ENCODE assay signal across 13 cellular contexts in genomic region chr1:175129182-175129581, GRCh38.
DNase-seq lines count a peak whose midpoint lies in the region; ATAC-seq and TF ChIP-seq lines count a peak whose summit lies in the region.
"Had no signal": no experiment of that assay in that cellular context is flagged by ENCODE, and none has a peak within 500 bp of the region (broad histone marks: within the 10 kb centered on the region; RNA-seq: fewer than 3 reads in every experiment).

No MANE protein-coding gene starts in this region.

- peak overlapping the region; percentile 37 for H2BK15ac ChIP-seq in mesendoderm (replicated peaks; ENCODE audit: low read depth)

- no peaks in the 10 kb centered on the region for H3K79me2 ChIP-seq in Karpas-422 (ENCODE audit: low read length)
- no peaks in the 10 kb centered on the region for H3K79me2 ChIP-seq in mesendoderm (ENCODE audit: control insufficient read depth, insufficient read depth, low read length)

- no peak overlapping the region for H3K4me2 ChIP-seq in Karpas-422 (ENCODE audit: low read depth, low read length, poor library complexity, severe bottlenecking)
- no peak overlapping the region for H3K4me2 ChIP-seq in mesendoderm (ENCODE audit: low read length)

- H3K23ac ChIP-seq in mesendoderm (ENCODE audit: low read length): no peak overlapping the region

- peak; percentile 54 for ATAC-seq in esophagus mucosa
- ATAC-seq in GM19035 (IDR thresholded peaks at IDR 0.05; ENCODE audit: unreplicated experiment): no peak
- ATAC-seq in psoas muscle: no peak
- ATAC-seq: activated CD8-positive, alpha-beta T cell treated with anti-CD3 and anti-CD28 coated beads, Interleukin-2, amount 10 ng/mL, durations not matched to agents 7 days and 5 days had no signal

- POLR2A ChIA-PET in AG04450 (lab: Yijun Ruan, JAX): no interaction called here

- no CpG with 5 or more reads among the region's 1 CpG for WGBS in mesendoderm (ENCODE audit: extremely low coverage, insufficient coverage, low lambda C conversion rate)
- 81 to 89% (median 88%) methylated on average over 1 of the region's 1 CpG for WGBS in psoas muscle, 3 donors

- intact Hi-C loops in psoas muscle (cut with DNase I): no loop called here

- no peaks in the 10 kb centered on the region for H3K79me1 ChIP-seq in mesendoderm (ENCODE audit: low read length)

- H3K56ac ChIP-seq in mesendoderm (ENCODE audit: low read length): peak overlapping the region; percentile 66

- no peak overlapping the region for H2AFZ ChIP-seq in Karpas-422 (ENCODE audit: low read length)

- no peaks in the 10 kb centered on the region for H4K20me1 ChIP-seq in Karpas-422 (ENCODE audit: insufficient read depth, low read depth, low read length)

- no peak overlapping the region for H4K8ac ChIP-seq in mesendoderm (ENCODE audit: low read depth, low read length)

- H3K36me3 ChIP-seq in Karpas-422 (ENCODE audit: insufficient read depth, low read length) (no peaks in the 10 kb centered on the region), mesendoderm (ENCODE audit: control insufficient read depth, insufficient read depth, low read length) (no peaks in the 10 kb centered on the region), psoas muscle (ENCODE audit: insufficient read depth in 1 of 2, low read depth in 1 of 2) (no peaks in the 10 kb centered on the region)
- H3K36me3 ChIP-seq: ovary had no signal

- H3K4me3 ChIP-seq in AG04450 (ENCODE audit: low read depth, low read length) (no peak overlapping the region), Karpas-422 (ENCODE audit: low read length) (no peak overlapping the region), mesendoderm (ENCODE audit: low read length) (no peak overlapping the region), psoas muscle (no peak overlapping the region)
- H3K4me3 ChIP-seq: ovary had no signal

- CTCF ChIA-PET in AG04450 (lab: Charles Lee): interaction anchor here (1.8 to 6.2 kb wide), 2 partner anchors 23 to 99 kb away, joined by 6 to 102 read pairs; no protein-coding TSS in a partner anchor

- no peak overlapping the region for H2AK5ac ChIP-seq in mesendoderm (ENCODE audit: low read length)

- H3K9ac ChIP-seq in Karpas-422 (ENCODE audit: low read length) (no peak overlapping the region), mesendoderm (ENCODE audit: low read length) (no peak overlapping the region)

- H3K9me2 ChIP-seq in Karpas-422 (replicated peaks; ENCODE audit: insufficient read depth, low read length): no peaks in the 10 kb centered on the region

- H3K4ac ChIP-seq in mesendoderm (ENCODE audit: low read depth, low read length): no peak overlapping the region

- no peak for TF ChIP-seq CTCF in AG04450 (IDR thresholded peaks at IDR 0.05; ENCODE audit: low read depth, low read length)
- TF ChIP-seq CTCF in psoas muscle (IDR thresholded peaks at IDR 0.05): no peak

- DNase-seq in AG04450 (ENCODE audit: low read depth, low spot score) (peak; percentile 4), Karpas-422 (peak; percentile 23), mesendoderm (peak; percentile 91), hepatic stellate cell (ENCODE audit: low spot score) (no peak), OCI-M2 (lab: John Stamatoyannopoulos, UW; ENCODE audit: unreplicated experiment) (no peak), psoas muscle (no peak)
- DNase-seq: ACHN; activated CD8-positive, alpha-beta T cell treated with anti-CD3 and anti-CD28 coated beads, Interleukin-2, amount 10 ng/mL, durations not matched to agents 7 days and 5 days; activated naive CD8-positive, alpha-beta T cell treated with anti-CD3 and anti-CD28 coated beads, Interleukin-2, amount 10 ng/mL, durations not matched to agents 7 days and 5 days; effector memory CD4-positive, alpha-beta T cell; ovary had no signal

- no peak overlapping the region for H3K27ac ChIP-seq in AG04450 (ENCODE audit: low read depth, low read length)
- no peak overlapping the region for H3K27ac ChIP-seq in Karpas-422 (ENCODE audit: low read length)
- peak overlapping the region; percentile 82 for H3K27ac ChIP-seq in mesendoderm (ENCODE audit: low read depth, low read length)
- H3K27ac ChIP-seq in psoas muscle: no peak overlapping the region
- H3K27ac ChIP-seq: ovary had no signal

- peaks cover 2% of the 10 kb centered on the region for H3K27me3 ChIP-seq in AG04450 (ENCODE audit: control insufficient read depth, insufficient read depth, low read length)
- no peaks in the 10 kb centered on the region for H3K27me3 ChIP-seq in Karpas-422 (ENCODE audit: low read length)
- H3K27me3 ChIP-seq in mesendoderm (ENCODE audit: insufficient read depth, low read length, poor library complexity): no peaks in the 10 kb centered on the region
- no peaks in the 10 kb centered on the region for H3K27me3 ChIP-seq in psoas muscle (ENCODE audit: insufficient read depth in 3 of 3, low read length in 2 of 3)
- H3K27me3 ChIP-seq: ovary had no signal

- H4K5ac ChIP-seq in mesendoderm (ENCODE audit: low read length): no peak overlapping the region

- peak overlapping the region; percentile 93 for H2BK120ac ChIP-seq in mesendoderm (ENCODE audit: low read depth, low read length)

- H2BK5ac ChIP-seq in mesendoderm (ENCODE audit: low read length): peak overlapping the region; percentile 62

- H3K9me3 ChIP-seq in AG04450 (ENCODE audit: control insufficient read depth, insufficient read depth, low read length) (no peaks in the 10 kb centered on the region), Karpas-422 (ENCODE audit: low read length) (no peaks in the 10 kb centered on the region), psoas muscle (no peaks in the 10 kb centered on the region)
- H3K9me3 ChIP-seq: ovary had no signal

- H3K4me1 ChIP-seq in Karpas-422 (ENCODE audit: low read length): peaks cover 13% of the 10 kb centered on the region
- peaks cover 9% of the 10 kb centered on the region for H3K4me1 ChIP-seq in mesendoderm (ENCODE audit: control insufficient read depth, low read depth, low read length)
- H3K4me1 ChIP-seq in psoas muscle: no peaks in the 10 kb centered on the region

- H3K18ac ChIP-seq in mesendoderm (ENCODE audit: low read length): no peak overlapping the region

Comparison
In these comparisons a context has a peak if more than half of its experiments do, and no peak if none do; other contexts are left out.
1. DNase-seq: peak in AG04450 (single experiment), Karpas-422 (single experiment) and mesendoderm (single experiment); none in hepatic stellate cell (single experiment), OCI-M2 (single experiment) and psoas muscle (0 of 2).